ENCODE assay signal across 5 cellular contexts in the genomic region with DNA sequence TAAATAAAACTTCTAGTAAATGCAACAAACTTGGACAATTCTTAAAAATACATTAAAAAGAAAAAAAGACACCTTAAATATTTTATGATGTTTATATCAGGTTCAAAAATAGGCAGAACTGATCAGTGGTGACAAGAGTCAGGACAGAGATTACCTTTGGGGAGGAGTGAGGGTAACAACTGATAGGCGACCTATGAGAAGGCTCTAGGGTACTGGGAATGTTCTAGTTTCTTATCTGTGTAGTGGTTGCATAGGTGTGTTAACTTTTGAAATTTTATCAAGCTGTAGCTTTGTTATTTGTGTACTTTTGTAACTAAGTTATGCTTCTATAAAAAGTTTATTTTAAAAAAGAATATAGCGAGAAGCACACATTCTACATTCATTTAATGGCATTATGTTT.
"Had no signal": no experiment of that assay in that cellular context is flagged by ENCODE, and none has a peak within 500 bp of the region (broad histone marks: within the 10 kb centered on the region; RNA-seq: fewer than 3 reads in every experiment).

No MANE protein-coding gene starts in this region.

- ATAC-seq: GM23338, HepG2, K562 had no signal

- H3K27ac ChIP-seq: HL-60 had no signal

- DNase-seq: H9 had no signal

- H3K4me3 ChIP-seq: GM23338, K562 had no signal
